2 cellular contexts compared by ENCODE assay signal in the genomic region with DNA sequence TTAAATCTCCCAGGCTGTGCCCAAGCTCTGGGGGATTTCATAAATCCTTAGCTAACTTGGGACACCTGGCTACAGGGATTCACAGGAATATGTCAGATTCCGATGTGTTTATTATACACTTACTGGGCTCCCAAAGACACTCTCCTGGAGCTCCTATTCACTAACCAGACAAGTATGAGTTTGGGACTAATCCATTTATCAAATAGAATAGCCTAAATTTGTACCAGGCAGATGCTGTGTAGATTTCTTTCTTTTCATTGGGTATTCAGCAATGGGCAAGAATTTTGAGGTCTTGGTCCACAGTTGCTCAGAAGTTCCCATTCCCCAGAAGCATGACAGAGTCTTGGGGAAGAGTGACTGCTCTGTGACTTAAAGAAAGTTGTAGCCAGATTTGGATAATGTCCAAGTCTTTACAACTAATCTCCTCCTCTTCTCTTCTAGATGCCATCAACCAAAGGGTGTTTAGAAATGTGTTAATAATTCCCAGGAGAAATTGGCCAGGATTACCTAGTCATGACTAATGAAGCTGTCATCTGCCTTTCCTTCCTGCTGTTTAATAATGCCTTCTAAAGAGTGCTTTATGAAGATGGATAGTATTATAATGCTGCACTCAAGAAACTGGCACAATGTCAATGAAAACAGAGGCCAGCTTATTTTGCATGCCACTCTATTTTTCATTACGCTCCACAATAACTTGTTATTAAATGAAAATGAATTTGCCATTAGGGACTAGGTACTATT.
TF ChIP-seq lines count a peak whose summit lies in the region.

No MANE protein-coding gene starts in this region.

TF ChIP-seq in IMR-90, 13 proteins besides CTCF, POLR2A, EP300 and RAD21 (continued from another document):
- no peak for TF ChIP-seq RCOR1 (IDR thresholded peaks at IDR 0.05; ENCODE audit: insufficient replicate concordance, low read length)
- TF ChIP-seq MAFK (IDR thresholded peaks at IDR 0.05; ENCODE audit: low read depth, low read length) = no peak
- TF ChIP-seq MXI1 (IDR thresholded peaks at IDR 0.05; ENCODE audit: borderline replicate concordance, low read depth, low read length) = no peak
- no peak for TF ChIP-seq NFE2L2 (IDR thresholded peaks at IDR 0.05; ENCODE audit: low read depth, low read length)
- TF ChIP-seq RFX5 (IDR thresholded peaks at IDR 0.05; ENCODE audit: low read depth, low read length) = no peak
- 0 out of 2 replicates have a peak, but pooled peaks have one; percentile 6 for TF ChIP-seq FOS (IDR thresholded peaks at IDR 0.05; ENCODE audit: low read depth, low read length)

TF ChIP-seq in SK-N-SH treated with all-trans-retinoic acid at 6 μM for 48 hours, 23 proteins besides CTCF, POLR2A, EP300 and RAD21:
- TF ChIP-seq, protein P1, sequence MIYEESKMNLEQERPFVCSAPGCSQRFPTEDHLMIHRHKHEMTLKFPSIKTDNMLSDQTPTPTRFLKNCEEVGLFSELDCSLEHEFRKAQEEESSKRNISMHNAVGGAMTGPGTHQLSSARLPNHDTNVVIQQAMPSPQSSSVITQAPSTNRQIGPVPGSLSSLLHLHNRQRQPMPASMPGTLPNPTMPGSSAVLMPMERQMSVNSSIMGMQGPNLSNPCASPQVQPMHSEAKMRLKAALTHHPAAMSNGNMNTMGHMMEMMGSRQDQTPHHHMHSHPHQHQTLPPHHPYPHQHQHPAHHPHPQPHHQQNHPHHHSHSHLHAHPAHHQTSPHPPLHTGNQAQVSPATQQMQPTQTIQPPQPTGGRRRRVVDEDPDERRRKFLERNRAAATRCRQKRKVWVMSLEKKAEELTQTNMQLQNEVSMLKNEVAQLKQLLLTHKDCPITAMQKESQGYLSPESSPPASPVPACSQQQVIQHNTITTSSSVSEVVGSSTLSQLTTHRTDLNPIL (CRISPR knock-in tag; IDR thresholded peaks at IDR 0.05; ENCODE audit: low read depth) = peak; percentile 65; the same call in 1 of the 2 replicates
- TF ChIP-seq, protein P2, sequence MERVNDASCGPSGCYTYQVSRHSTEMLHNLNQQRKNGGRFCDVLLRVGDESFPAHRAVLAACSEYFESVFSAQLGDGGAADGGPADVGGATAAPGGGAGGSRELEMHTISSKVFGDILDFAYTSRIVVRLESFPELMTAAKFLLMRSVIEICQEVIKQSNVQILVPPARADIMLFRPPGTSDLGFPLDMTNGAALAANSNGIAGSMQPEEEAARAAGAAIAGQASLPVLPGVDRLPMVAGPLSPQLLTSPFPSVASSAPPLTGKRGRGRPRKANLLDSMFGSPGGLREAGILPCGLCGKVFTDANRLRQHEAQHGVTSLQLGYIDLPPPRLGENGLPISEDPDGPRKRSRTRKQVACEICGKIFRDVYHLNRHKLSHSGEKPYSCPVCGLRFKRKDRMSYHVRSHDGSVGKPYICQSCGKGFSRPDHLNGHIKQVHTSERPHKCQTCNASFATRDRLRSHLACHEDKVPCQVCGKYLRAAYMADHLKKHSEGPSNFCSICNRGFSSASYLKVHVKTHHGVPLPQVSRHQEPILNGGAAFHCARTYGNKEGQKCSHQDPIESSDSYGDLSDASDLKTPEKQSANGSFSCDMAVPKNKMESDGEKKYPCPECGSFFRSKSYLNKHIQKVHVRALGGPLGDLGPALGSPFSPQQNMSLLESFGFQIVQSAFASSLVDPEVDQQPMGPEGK (CRISPR knock-in tag; IDR thresholded peaks at IDR 0.05; ENCODE audit: borderline replicate concordance) = peak; percentile 97
- TF ChIP-seq SNAI2 (CRISPR knock-in tag; IDR thresholded peaks at IDR 0.05) = peak; percentile 74; the same call in 1 of the 2 replicates
- no peak for TF ChIP-seq ARNTL (CRISPR knock-in tag; IDR thresholded peaks at IDR 0.05; ENCODE audit: borderline replicate concordance, low read depth)
- no peak for TF ChIP-seq CSDC2 (CRISPR knock-in tag; IDR thresholded peaks at IDR 0.05)
- TF ChIP-seq TOX (CRISPR knock-in tag; IDR thresholded peaks at IDR 0.05; ENCODE audit: borderline replicate concordance) = peak; percentile 91
- TF ChIP-seq TCF4 (CRISPR knock-in tag; IDR thresholded peaks at IDR 0.05; ENCODE audit: borderline replicate concordance) = peak; percentile 70; the same call in 1 of the 2 replicates
- peak; percentile 97 for TF ChIP-seq ZC3H10 (CRISPR knock-in tag; IDR thresholded peaks at IDR 0.05)
- TF ChIP-seq RARB (CRISPR knock-in tag; IDR thresholded peaks at IDR 0.05) = peak; percentile 80; the same call in 1 of the 2 replicates
- peak; percentile 100 for TF ChIP-seq ISL1 (CRISPR knock-in tag; IDR thresholded peaks at IDR 0.05)
- TF ChIP-seq, protein P3, sequence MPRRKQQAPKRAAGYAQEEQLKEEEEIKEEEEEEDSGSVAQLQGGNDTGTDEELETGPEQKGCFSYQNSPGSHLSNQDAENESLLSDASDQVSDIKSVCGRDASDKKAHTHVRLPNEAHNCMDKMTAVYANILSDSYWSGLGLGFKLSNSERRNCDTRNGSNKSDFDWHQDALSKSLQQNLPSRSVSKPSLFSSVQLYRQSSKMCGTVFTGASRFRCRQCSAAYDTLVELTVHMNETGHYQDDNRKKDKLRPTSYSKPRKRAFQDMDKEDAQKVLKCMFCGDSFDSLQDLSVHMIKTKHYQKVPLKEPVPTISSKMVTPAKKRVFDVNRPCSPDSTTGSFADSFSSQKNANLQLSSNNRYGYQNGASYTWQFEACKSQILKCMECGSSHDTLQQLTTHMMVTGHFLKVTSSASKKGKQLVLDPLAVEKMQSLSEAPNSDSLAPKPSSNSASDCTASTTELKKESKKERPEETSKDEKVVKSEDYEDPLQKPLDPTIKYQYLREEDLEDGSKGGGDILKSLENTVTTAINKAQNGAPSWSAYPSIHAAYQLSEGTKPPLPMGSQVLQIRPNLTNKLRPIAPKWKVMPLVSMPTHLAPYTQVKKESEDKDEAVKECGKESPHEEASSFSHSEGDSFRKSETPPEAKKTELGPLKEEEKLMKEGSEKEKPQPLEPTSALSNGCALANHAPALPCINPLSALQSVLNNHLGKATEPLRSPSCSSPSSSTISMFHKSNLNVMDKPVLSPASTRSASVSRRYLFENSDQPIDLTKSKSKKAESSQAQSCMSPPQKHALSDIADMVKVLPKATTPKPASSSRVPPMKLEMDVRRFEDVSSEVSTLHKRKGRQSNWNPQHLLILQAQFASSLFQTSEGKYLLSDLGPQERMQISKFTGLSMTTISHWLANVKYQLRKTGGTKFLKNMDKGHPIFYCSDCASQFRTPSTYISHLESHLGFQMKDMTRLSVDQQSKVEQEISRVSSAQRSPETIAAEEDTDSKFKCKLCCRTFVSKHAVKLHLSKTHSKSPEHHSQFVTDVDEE (CRISPR knock-in tag; IDR thresholded peaks at IDR 0.05) = no peak
- TF ChIP-seq, protein P4, sequence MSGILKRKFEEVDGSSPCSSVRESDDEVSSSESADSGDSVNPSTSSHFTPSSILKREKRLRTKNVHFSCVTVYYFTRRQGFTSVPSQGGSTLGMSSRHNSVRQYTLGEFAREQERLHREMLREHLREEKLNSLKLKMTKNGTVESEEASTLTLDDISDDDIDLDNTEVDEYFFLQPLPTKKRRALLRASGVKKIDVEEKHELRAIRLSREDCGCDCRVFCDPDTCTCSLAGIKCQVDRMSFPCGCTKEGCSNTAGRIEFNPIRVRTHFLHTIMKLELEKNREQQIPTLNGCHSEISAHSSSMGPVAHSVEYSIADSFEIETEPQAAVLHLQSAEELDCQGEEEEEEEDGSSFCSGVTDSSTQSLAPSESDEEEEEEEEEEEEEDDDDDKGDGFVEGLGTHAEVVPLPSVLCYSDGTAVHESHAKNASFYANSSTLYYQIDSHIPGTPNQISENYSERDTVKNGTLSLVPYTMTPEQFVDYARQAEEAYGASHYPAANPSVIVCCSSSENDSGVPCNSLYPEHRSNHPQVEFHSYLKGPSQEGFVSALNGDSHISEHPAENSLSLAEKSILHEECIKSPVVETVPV (CRISPR knock-in tag; IDR thresholded peaks at IDR 0.05) = peak; percentile 83; the same call in 1 of the 2 replicates
- TF ChIP-seq, protein P5, sequence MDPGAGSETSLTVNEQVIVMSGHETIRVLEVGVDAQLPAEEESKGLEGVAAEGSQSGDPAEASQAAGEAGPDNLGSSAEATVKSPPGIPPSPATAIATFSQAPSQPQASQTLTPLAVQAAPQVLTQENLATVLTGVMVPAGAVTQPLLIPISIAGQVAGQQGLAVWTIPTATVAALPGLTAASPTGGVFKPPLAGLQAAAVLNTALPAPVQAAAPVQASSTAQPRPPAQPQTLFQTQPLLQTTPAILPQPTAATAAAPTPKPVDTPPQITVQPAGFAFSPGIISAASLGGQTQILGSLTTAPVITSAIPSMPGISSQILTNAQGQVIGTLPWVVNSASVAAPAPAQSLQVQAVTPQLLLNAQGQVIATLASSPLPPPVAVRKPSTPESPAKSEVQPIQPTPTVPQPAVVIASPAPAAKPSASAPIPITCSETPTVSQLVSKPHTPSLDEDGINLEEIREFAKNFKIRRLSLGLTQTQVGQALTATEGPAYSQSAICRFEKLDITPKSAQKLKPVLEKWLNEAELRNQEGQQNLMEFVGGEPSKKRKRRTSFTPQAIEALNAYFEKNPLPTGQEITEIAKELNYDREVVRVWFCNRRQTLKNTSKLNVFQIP (CRISPR knock-in tag; IDR thresholded peaks at IDR 0.05; ENCODE audit: borderline replicate concordance, low read depth) = 0 out of 2 replicates have a peak, but pooled peaks have one; percentile 70
